In genomic region chr11:17075506-17075905, GRCh38 we compare ENCODE assay signal across 9 cellular contexts. TPM values are rescaled to one million over a fixed set of nuclear protein-coding genes. Genes with fewer than 3 reads are reported as not detected.
DNase-seq lines count a peak whose midpoint lies in the region; ATAC-seq and TF ChIP-seq lines count a peak whose summit lies in the region.
"Had no signal": no experiment of that assay in that cellular context is flagged by ENCODE, and none has a peak within 500 bp of the region (broad histone marks: within the 10 kb centered on the region; RNA-seq: fewer than 3 reads in every experiment).

No MANE protein-coding gene starts in this region.

- H3K36me3 ChIP-seq in NT2/D1 (ENCODE audit: insufficient read depth, insufficient read length, low read length) (peaks cover 42% of the 10 kb centered on the region), ectodermal cell (ENCODE audit: control insufficient read depth, insufficient read depth, low read length) (peaks cover 14% of the 10 kb centered on the region), osteoblast (ENCODE audit: insufficient read depth, low read length) (peaks cover 36% of the 10 kb centered on the region)

- H3K79me2 ChIP-seq in osteoblast (ENCODE audit: insufficient read depth, low read length), result peaks cover 28% of the 10 kb centered on the region

- H3K4me1 ChIP-seq in NT2/D1 (ENCODE audit: insufficient read depth, insufficient read length) (no peaks in the 10 kb centered on the region), ectodermal cell (ENCODE audit: control insufficient read depth, insufficient read depth, low read length) (peaks cover 11% of the 10 kb centered on the region), osteoblast (ENCODE audit: insufficient read depth, low read length) (peaks cover 21% of the 10 kb centered on the region)

- H3K9me3 ChIP-seq in NT2/D1 (ENCODE audit: insufficient read depth, low read length), result no peaks in the 10 kb centered on the region
- H3K9me3 ChIP-seq in ectodermal cell (ENCODE audit: control insufficient read depth, low read length), result no peaks in the 10 kb centered on the region
- H3K9me3 ChIP-seq in osteoblast (ENCODE audit: low read depth, low read length), result no peaks in the 10 kb centered on the region
- H3K9me3 ChIP-seq: Peyer's patch had no signal

- H3K27ac ChIP-seq in ectodermal cell (ENCODE audit: insufficient read depth, low read depth, low read length, poor library complexity, severe bottlenecking) (no peak overlapping the region), osteoblast (ENCODE audit: low read depth, low read length) (peak overlapping the region; percentile 87)
- H3K27ac ChIP-seq: Peyer's patch had no signal

- H2AFZ ChIP-seq in osteoblast (ENCODE audit: low read length), result no peak overlapping the region

- H3K4me2 ChIP-seq in osteoblast (ENCODE audit: insufficient read depth, low read length), result peak overlapping the region; percentile 100

- 96 to 98% methylated on average over 5 of the region's 5 CpGs for whole genome bisulfite sequencing in ectodermal cell, 2 experiments

- H3K27me3 ChIP-seq in NT2/D1 (ENCODE audit: insufficient read depth, insufficient read length) (no peaks in the 10 kb centered on the region), ectodermal cell (ENCODE audit: control insufficient read depth, insufficient read depth, low read length, poor library complexity, severe bottlenecking) (no peaks in the 10 kb centered on the region), osteoblast (ENCODE audit: insufficient read depth, low read length) (no peaks in the 10 kb centered on the region)
- H3K27me3 ChIP-seq: Peyer's patch had no signal

- TF ChIP-seq CTCF in osteoblast (IDR thresholded peaks at IDR 0.05; ENCODE audit: extremely low read depth, low read depth, low read length), result no peak

- DNase-seq in NT2/D1 (ENCODE audit: low read depth, low spot score) (no peak), osteoblast (ENCODE audit: insufficient read length, low spot score, missing footprints) (no peak), NOMO-1 treated with DMSO at 0.1 percent for 48 hours (lab: John Stamatoyannopoulos, UW; ENCODE audit: unreplicated experiment) (no peak), activated gamma-delta T cell (lab: John Stamatoyannopoulos, UW) (no peak)
- no peak for DNase-seq in stimulated activated CD8-positive, alpha-beta memory T cell treated with anti-CD3 and anti-CD28 coated beads, Interleukin-4, amount 100 ng/mL, for 48 hours
- DNase-seq: Peyer's patch had no signal

- H4K20me1 ChIP-seq in osteoblast (ENCODE audit: insufficient read depth, low read length), result peaks cover 22% of the 10 kb centered on the region

- 0 out of 2 replicates have a peak overlapping the region, but pooled peaks have one; percentile 91 for H3K4me3 ChIP-seq in GM08714 (ENCODE audit: low read length)
- H3K4me3 ChIP-seq in NT2/D1 (ENCODE audit: insufficient read length, low read depth), result peak overlapping the region; percentile 15
- H3K4me3 ChIP-seq in ectodermal cell (ENCODE audit: insufficient read depth, low read depth, low read length), result peak overlapping the region; percentile 1
- peak overlapping the region; percentile 79 for H3K4me3 ChIP-seq in osteoblast (ENCODE audit: insufficient read depth, low read length)

- peak overlapping the region; percentile 80 for H3K9ac ChIP-seq in NT2/D1 (ENCODE audit: insufficient read length, low read depth)

- no peak for ATAC-seq in HG03280 (IDR thresholded peaks at IDR 0.05; ENCODE audit: unreplicated experiment)

RNA-seq across cellular contexts. Expression of gene RPS13, which starts 2.0 kb away (rescaled TPM):
- polyA plus RNA-seq in ectodermal cell (2013, experiment 1 of 4), result 1,762 TPM
- 1,954 TPM for polyA plus RNA-seq in ectodermal cell (2013, experiment 2 of 4)
- 2,101 TPM for polyA plus RNA-seq in ectodermal cell (2013, experiment 3 of 4)
- polyA plus RNA-seq in ectodermal cell (2013, experiment 4 of 4), result 2,158 TPM
- total RNA-seq in osteoblast, result 762 and 793 TPM in 2 replicates

Comparison
In these comparisons a context has a peak if more than half of its experiments do, and no peak if none do; other contexts are left out.
1. H3K4me3 ChIP-seq: peak in every context shown above with its lines; median percentile 91 in GM08714; 79 in osteoblast; 15 in NT2/D1; 1 in ectodermal cell.